8 cellular contexts compared by ENCODE assay signal in genomic region chr7:97971120-97971989, GRCh38. TPM values are rescaled to one million over a fixed set of nuclear protein-coding genes. Genes with fewer than 3 reads are reported as not detected.
A peak's percentile ranks its signal among the peaks of the same experiment; 100 is the strongest.
DNase-seq lines count a peak whose midpoint lies in the region; ATAC-seq, FAIRE-seq and TF ChIP-seq lines count a peak whose summit lies in the region.

No MANE protein-coding gene starts in this region.

- ATAC-seq in CD4-positive, CD25-positive, alpha-beta regulatory T cell (ENCODE audit: low read depth in 2 of 2) = peak; percentile 43 to 59
- peak; percentile 16 for ATAC-seq in GM18870 (IDR thresholded peaks at IDR 0.05; ENCODE audit: unreplicated experiment)
- peak; percentile 37 for ATAC-seq in HG03108 (IDR thresholded peaks at IDR 0.05; ENCODE audit: unreplicated experiment)
- ATAC-seq in PC-3 = peak; percentile 62

- intact Hi-C loops in PC-3 (cut with micrococcal nuclease) = loop anchor here (5.0 kb wide), 1 partner anchor 191 kb away; no protein-coding TSS in a partner anchor
- intact Hi-C loops in breast epithelium (cut with DNase I; ENCODE audit: low total_unique reads) = no loop called here
- intact Hi-C loops in kidney (cut with DNase I) = no loop called here

- peaks cover 14% of the 10 kb centered on the region for H3K36me3 ChIP-seq in CD4-positive, CD25-positive, alpha-beta regulatory T cell (ENCODE audit: control insufficient read depth, insufficient read depth, low read length)
- H3K36me3 ChIP-seq in PC-3 (ENCODE audit: low read depth, low read length) (peaks cover 7% of the 10 kb centered on the region), breast epithelium (no peaks in the 10 kb centered on the region), kidney (ENCODE audit: control insufficient read depth in 1 of 2, insufficient read depth in 2 of 2, low read length in 2 of 2) (no peaks in the 10 kb centered on the region)

- peaks cover 19% of the 10 kb centered on the region for H3K36me3 Mint-ChIP-seq in CD4-positive, CD25-positive, alpha-beta regulatory T cell

- H3K9me3 ChIP-seq in CD4-positive, CD25-positive, alpha-beta regulatory T cell (ENCODE audit: control insufficient read depth in 2 of 2, low read length in 2 of 2) = no peaks in the 10 kb centered on the region
- H3K9me3 ChIP-seq in PC-3 (ENCODE audit: low read length) (no peaks in the 10 kb centered on the region), breast epithelium (no peaks in the 10 kb centered on the region), kidney (ENCODE audit: control insufficient read depth in 1 of 2, low read length in 2 of 2) (no peaks in the 10 kb centered on the region)

- no peaks in the 10 kb centered on the region for H3F3A ChIP-seq in PC-3 (ENCODE audit: low read length, unreplicated experiment)

- H3K79me2 ChIP-seq in PC-3 (ENCODE audit: low read length) = peaks cover 32% of the 10 kb centered on the region

- peak overlapping the region; percentile 94 for H3K4me2 ChIP-seq in PC-3 (ENCODE audit: low read length)

- POLR2A ChIA-PET in PC-3 (lab: Charles Lee; ENCODE audit: unreplicated experiment) = interaction anchor here (0.6 kb wide), 1 partner anchor 148 kb away, joined by 3 read pairs; no protein-coding TSS in a partner anchor

- peak overlapping the region; percentile 93 for H3K9ac ChIP-seq in PC-3 (ENCODE audit: low read length)
- H3K9ac ChIP-seq in kidney (ENCODE audit: low read length in 2 of 2) = peak overlapping the region; percentile 49 to 66

- H4K20me1 ChIP-seq in PC-3 (ENCODE audit: low read length) = peaks cover 7% of the 10 kb centered on the region; the same call in 1 of the 2 replicates

- H3K4me3 ChIP-seq in CD4-positive, CD25-positive, alpha-beta regulatory T cell (ENCODE audit: low read depth, low read length) = peak overlapping the region; percentile 92
- H3K4me3 ChIP-seq in PC-3 (ENCODE audit: low read length) = peak overlapping the region; percentile 99
- peak overlapping the region; percentile 89 to 97 (median 94) for H3K4me3 ChIP-seq in breast epithelium
- H3K4me3 ChIP-seq in kidney (ENCODE audit: low read length in 2 of 2) = peak overlapping the region; percentile 73 to 88

- no peaks in the 10 kb centered on the region for H3K27me3 ChIP-seq in CD4-positive, CD25-positive, alpha-beta regulatory T cell (ENCODE audit: control insufficient read depth, insufficient read depth, low read length)
- H3K27me3 ChIP-seq in PC-3 (ENCODE audit: low read length) = no peaks in the 10 kb centered on the region
- H3K27me3 ChIP-seq in breast epithelium = no peaks in the 10 kb centered on the region

- no peak for FAIRE-seq in kidney (lab: Jason Lieb, UNC)

- H3K27ac ChIP-seq in CD4-positive, CD25-positive, alpha-beta regulatory T cell (ENCODE audit: insufficient read depth, low read length, poor library complexity, severe bottlenecking) = peak overlapping the region; percentile 76
- H3K27ac ChIP-seq in PC-3 (ENCODE audit: low read length) = peak overlapping the region; percentile 52
- peak overlapping the region; percentile 64 to 75 for H3K27ac ChIP-seq in breast epithelium
- H3K27ac ChIP-seq in kidney (ENCODE audit: low read depth in 2 of 2, low read length in 2 of 2) = no peak overlapping the region

- BruUV-seq in PC-3 (replicated peaks; lab: Mats Ljungman, UMichigan) = TSS peak; percentile 45

- no peak for TF ChIP-seq POLR2A in breast epithelium (IDR thresholded peaks at IDR 0.05)

- peaks cover 20% of the 10 kb centered on the region for H3K4me1 ChIP-seq in CD4-positive, CD25-positive, alpha-beta regulatory T cell (ENCODE audit: control insufficient read depth, insufficient read depth, low read length, poor library complexity, severe bottlenecking)
- H3K4me1 ChIP-seq in PC-3 (ENCODE audit: insufficient read depth, low read length) (peaks cover 11% of the 10 kb centered on the region), breast epithelium (no peaks in the 10 kb centered on the region), kidney (ENCODE audit: control insufficient read depth in 1 of 2, insufficient read depth in 1 of 2, low read depth in 1 of 2, low read length in 2 of 2) (peaks cover 0 to 2% of the 10 kb centered on the region in 2 donors)

- H3K9me2 ChIP-seq in PC-3 (replicated peaks; ENCODE audit: low read length) = no peaks in the 10 kb centered on the region

- H3K27ac Mint-ChIP-seq in CD4-positive, CD25-positive, alpha-beta regulatory T cell = peak overlapping the region; percentile 88 to 97 (median 92)

- H3K4me1 Mint-ChIP-seq in CD4-positive, CD25-positive, alpha-beta regulatory T cell = peaks cover 5 to 42% (median 26%) of the 10 kb centered on the region in 4 donors

- peak overlapping the region; percentile 94 to 99 (median 97) for H3K4me3 Mint-ChIP-seq in CD4-positive, CD25-positive, alpha-beta regulatory T cell

- peaks cover 0 to 3% (median 0%) of the 10 kb centered on the region in 7 donors for H3K9me3 Mint-ChIP-seq in CD4-positive, CD25-positive, alpha-beta regulatory T cell

- DNase-seq in CD4-positive, CD25-positive, alpha-beta regulatory T cell = peak in 1 of 3 donors; percentile 72
- DNase-seq in PC-3 (peak; percentile 19), breast epithelium (ENCODE audit: low spot score in 2 of 2) (no peak), kidney (no peak), iPS-NIHi7 (ENCODE audit: extremely low spot score) (no peak)
- DNase-seq in stimulated activated CD4-positive, alpha-beta T cell treated with anti-CD3 and anti-CD28 coated beads, Interleukin-2, amount 100 ng/mL, for 48 hours = peak; percentile 7 to 17

- no peak; the same call in 1 of the 2 replicates for TF ChIP-seq CTCF in PC-3 (conservative IDR thresholded peaks at IDR 0.05; ENCODE audit: low read depth, low read length)
- no peak for TF ChIP-seq CTCF in breast epithelium (IDR thresholded peaks at IDR 0.05)
- no peak for TF ChIP-seq CTCF in kidney (IDR thresholded peaks at IDR 0.05; ENCODE audit: borderline replicate concordance, extremely low read depth, insufficient read depth)

- peaks cover 6% of the 10 kb centered on the region for H3K27me3 Mint-ChIP-seq in CD4-positive, CD25-positive, alpha-beta regulatory T cell

- CTCF ChIA-PET in PC-3 (lab: Charles Lee) = no interaction called here

- peak overlapping the region; percentile 91 for H2AFZ ChIP-seq in PC-3 (ENCODE audit: low read length)

RNA-seq across cellular contexts. Expression of gene OCM2, which starts 18.6 kb away (rescaled TPM):
- total RNA-seq in CD4-positive, CD25-positive, alpha-beta regulatory T cell = not detected
- polyA plus RNA-seq in CD4-positive, CD25-positive, alpha-beta regulatory T cell = not detected
- total RNA-seq in PC-3 (2014; rRNA removed) (not detected in 2 replicates), breast epithelium (not detected), kidney (not detected)
- not detected for polyA plus RNA-seq in kidney (ENCODE audit: insufficient read depth, low read depth, low replicate concordance)

Comparison
In these comparisons a context has a peak if more than half of its experiments do, and no peak if none do; other contexts are left out.
1. DNase-seq: peak in PC-3 (single experiment) and stimulated activated CD4-positive, alpha-beta T cell treated with anti-CD3 and anti-CD28 coated beads, Interleukin-2, amount 100 ng/mL, for 48 hours (2 of 2); none in breast epithelium (0 of 2), kidney (single experiment) and iPS-NIHi7 (single experiment).
2. H3K27ac ChIP-seq: peak in CD4-positive, CD25-positive, alpha-beta regulatory T cell (single experiment), PC-3 (single experiment) and breast epithelium (2 of 2); none in kidney (0 of 2).
3. Peak in every context shown above with its lines, with median percentiles within 50 percentile points of each other: ATAC-seq and H3K4me3 ChIP-seq.